16 cellular contexts compared by ENCODE assay signal in genomic region chr2:221999702-222000101, GRCh38.
DNase-seq lines count a peak whose midpoint lies in the region; ATAC-seq, FAIRE-seq and TF ChIP-seq lines count a peak whose summit lies in the region.
"Had no signal": no experiment of that assay in that cellular context is flagged by ENCODE, and none has a peak within 500 bp of the region (broad histone marks: within the 10 kb centered on the region; RNA-seq: fewer than 3 reads in every experiment).

No MANE protein-coding gene starts in this region.

- H3K14ac ChIP-seq in IMR-90 (replicated peaks; ENCODE audit: low read depth, low read length), result no peak overlapping the region

- dilution Hi-C loops in IMR-90 (cut with HindIII; ENCODE audit: low sequenced_read_pairs, unreplicated experiment), result no loop called here

- ATAC-seq in IMR-90 (ENCODE audit: low read depth) (peak; percentile 70), HG02623 (IDR thresholded peaks at IDR 0.05; ENCODE audit: unreplicated experiment) (no peak), GM21360 (IDR thresholded peaks at IDR 0.05; ENCODE audit: unreplicated experiment) (no peak), GM18502 (IDR thresholded peaks at IDR 0.05; ENCODE audit: poor library complexity, unreplicated experiment) (no peak)
- ATAC-seq: K562, upper lobe of right lung had no signal

- H4K20me1 ChIP-seq in IMR-90 (ENCODE audit: insufficient read depth, low read length) (peaks cover 5% of the 10 kb centered on the region; the same call in 1 of the 2 replicates), astrocyte (ENCODE audit: insufficient read depth, low read length) (no peaks in the 10 kb centered on the region)
- H4K20me1 ChIP-seq: BLaER1 had no signal

- no peak overlapping the region for H2BK120ac ChIP-seq in IMR-90 (ENCODE audit: low read depth, low read length)

- H3K79me1 ChIP-seq in IMR-90 (ENCODE audit: low read depth in 1 of 2, low read length in 2 of 2), result no peaks in the 10 kb centered on the region

- CTCF ChIA-PET in Calu3 (lab: Charles Lee), result interaction anchor here (0.6 kb wide), 1 partner anchor 55 kb away, joined by 3 read pairs; no protein-coding TSS in a partner anchor
- CTCF ChIA-PET in IMR-90 (lab: Yijun Ruan, JAX), result no interaction called here

- no peaks in the 10 kb centered on the region for H3K79me2 ChIP-seq in astrocyte (ENCODE audit: insufficient read depth, low read length)

- H3K36me3 ChIP-seq in IMR-90 (ENCODE audit: control insufficient read depth, insufficient read depth, low read length), result no peaks in the 10 kb centered on the region
- no peaks in the 10 kb centered on the region for H3K36me3 ChIP-seq in astrocyte (ENCODE audit: insufficient read depth, low read length)
- H3K36me3 ChIP-seq in left ventricle myocardium inferior, result no peaks in the 10 kb centered on the region
- H3K36me3 ChIP-seq: BLaER1, upper lobe of right lung had no signal

- TF ChIP-seq CTCF in Calu3 (IDR thresholded peaks at IDR 0.05; ENCODE audit: unreplicated experiment) (no peak), IMR-90 (conservative IDR thresholded peaks at IDR 0.05; ENCODE audit: low read depth, low read length) (no peak), astrocyte (IDR thresholded peaks at IDR 0.05; ENCODE audit: insufficient read depth, low read depth, low read length) (no peak), left ventricle myocardium inferior (IDR thresholded peaks at IDR 0.05; ENCODE audit: borderline replicate concordance) (no peak)

- no peak overlapping the region for H4K5ac ChIP-seq in IMR-90 (ENCODE audit: low read depth, low read length)

- no peak overlapping the region for H2BK5ac ChIP-seq in IMR-90 (ENCODE audit: low read depth, low read length, poor library complexity, severe bottlenecking)

- H3K4me3 Mint-ChIP-seq in Calu3 (ENCODE audit: low read depth, unreplicated experiment) (no peak overlapping the region), astrocyte (ENCODE audit: unreplicated experiment) (no peak overlapping the region)

- H3K27me3 ChIP-seq in IMR-90 (ENCODE audit: control insufficient read depth, insufficient read depth, low read length) (no peaks in the 10 kb centered on the region; the same call in 1 of the 2 replicates), astrocyte (ENCODE audit: insufficient read depth, low read length) (no peaks in the 10 kb centered on the region), left ventricle myocardium inferior (ENCODE audit: low read depth) (peaks cover 25% of the 10 kb centered on the region)
- H3K27me3 ChIP-seq: BLaER1, upper lobe of right lung had no signal

- H2AFZ ChIP-seq in IMR-90 (replicated peaks; ENCODE audit: low read length, poor library complexity) (peak overlapping the region; percentile 12), astrocyte (ENCODE audit: low read depth, low read length) (no peak overlapping the region)

- H2AK5ac ChIP-seq in IMR-90 (ENCODE audit: low read depth, low read length), result no peak overlapping the region

- FAIRE-seq in astrocyte (lab: Jason Lieb, UNC), result no peak
- FAIRE-seq: GM19239, islet of Langerhans, K562 had no signal

- peak overlapping the region; percentile 49; the same call in 1 of the 2 replicates for H3K4me2 ChIP-seq in IMR-90 (ENCODE audit: low read depth, low read length)
- H3K4me2 ChIP-seq in astrocyte (ENCODE audit: low read length), result peak overlapping the region; percentile 56
- H3K4me2 ChIP-seq: BLaER1 had no signal

- no CpG with 5 or more reads among the region's 6 CpGs for WGBS in IMR-90 (ENCODE audit: extremely low coverage in 2 of 2, insufficient read length in 1 of 2), 2 experiments

- H3K9me3 Mint-ChIP-seq in Calu3 (ENCODE audit: low read depth, unreplicated experiment), result peaks cover 2% of the 10 kb centered on the region
- no peaks in the 10 kb centered on the region for H3K9me3 Mint-ChIP-seq in astrocyte (ENCODE audit: unreplicated experiment)

- TF ChIP-seq POLR2A in IMR-90 (IDR thresholded peaks at IDR 0.05; ENCODE audit: low read depth, low read length), result no peak

- no peak overlapping the region for H2AK9ac ChIP-seq in IMR-90 (replicated peaks; ENCODE audit: low read depth, low read length, poor library complexity)

- no peak overlapping the region for H2BK20ac ChIP-seq in IMR-90 (ENCODE audit: low read depth, low read length)

- H3K4me3 ChIP-seq in IMR-90 (ENCODE audit: insufficient read depth, low read depth, low read length), result no peak overlapping the region
- H3K4me3 ChIP-seq in astrocyte (ENCODE audit: insufficient read depth, low read depth, low read length), result no peak overlapping the region
- H3K4me3 ChIP-seq in left ventricle myocardium inferior, result no peak overlapping the region
- H3K4me3 ChIP-seq: BLaER1, K562, upper lobe of right lung had no signal

- H3K36me3 Mint-ChIP-seq in Calu3 (ENCODE audit: insufficient read depth, unreplicated experiment) (no peaks in the 10 kb centered on the region), astrocyte (ENCODE audit: low read depth, unreplicated experiment) (no peaks in the 10 kb centered on the region)

- H3K27ac Mint-ChIP-seq in Calu3 (ENCODE audit: unreplicated experiment) (no peak overlapping the region), astrocyte (ENCODE audit: unreplicated experiment) (no peak overlapping the region)

- no peak overlapping the region for H4K91ac ChIP-seq in IMR-90 (ENCODE audit: insufficient read depth, low read depth, low read length)

- intact Hi-C loops in Calu3 (cut with micrococcal nuclease; ENCODE audit: unreplicated experiment), result no loop called here
- intact Hi-C loops in IMR-90 (cut with micrococcal nuclease), result no loop called here
- intact Hi-C loops in left ventricle myocardium inferior (cut with micrococcal nuclease), result no loop called here

- no peak overlapping the region for H2BK15ac ChIP-seq in IMR-90 (ENCODE audit: low read depth, low read length)

- peaks cover 3% of the 10 kb centered on the region for H3K4me1 ChIP-seq in IMR-90 (ENCODE audit: control insufficient read depth, insufficient read depth, low read length)
- peaks cover 20% of the 10 kb centered on the region for H3K4me1 ChIP-seq in astrocyte (ENCODE audit: insufficient read depth, low read length)
- H3K4me1 ChIP-seq in left ventricle myocardium inferior, result no peaks in the 10 kb centered on the region
- H3K4me1 ChIP-seq: BLaER1, upper lobe of right lung had no signal

- peak; percentile 5 for DNase-seq in Calu3
- peak; percentile 91 for DNase-seq in IMR-90
- DNase-seq in astrocyte (ENCODE audit: low read depth), result peak; percentile 98
- peak; percentile 30 for DNase-seq in kidney glomerular epithelial cell (lab: John Stamatoyannopoulos, UW)
- DNase-seq in left ventricle myocardium inferior, result no peak
- DNase-seq: activated CD4-positive, alpha-beta T cell treated with anti-CD3 and anti-CD28 coated beads, Interleukin-2, amount 50 U/mL, for 4 hours; aorta; NCI-H526 treated with DMSO at 0.1 percent for 48 hours; upper lobe of right lung had no signal

- no peak overlapping the region for H3K4ac ChIP-seq in IMR-90 (ENCODE audit: low read depth, low read length)

- H3K9me1 ChIP-seq in IMR-90 (ENCODE audit: insufficient read depth, low read length), result peaks cover 8% of the 10 kb centered on the region; the same call in 1 of the 2 replicates

- H4K8ac ChIP-seq in IMR-90 (ENCODE audit: low read depth in 2 of 2, low read length in 2 of 2), result no peak overlapping the region

- H3K4me1 Mint-ChIP-seq in Calu3 (ENCODE audit: low read depth, unreplicated experiment) (peaks cover 18% of the 10 kb centered on the region), astrocyte (ENCODE audit: low read depth, unreplicated experiment) (peaks cover 18% of the 10 kb centered on the region)

- BruUV-seq in Calu3 (replicated peaks; lab: Mats Ljungman, UMichigan) (no TSS peak), IMR-90 (replicated peaks; lab: Mats Ljungman, UMichigan) (no TSS peak)

- TF ChIP-seq RAD21 in IMR-90 (IDR thresholded peaks at IDR 0.05; ENCODE audit: low read length), result no peak

- in situ Hi-C loops in IMR-90 (cut with MboI; ENCODE audit: low sequenced_read_pairs), result no loop called here

- H3K27ac ChIP-seq in IMR-90 (ENCODE audit: insufficient read depth, low read length), result no peak overlapping the region
- H3K27ac ChIP-seq in astrocyte (ENCODE audit: low read depth, low read length), result peak overlapping the region; percentile 56
- H3K27ac ChIP-seq in left ventricle myocardium inferior (replicated peaks), result no peak overlapping the region
- H3K27ac ChIP-seq: BLaER1, upper lobe of right lung had no signal

- H3K27me3 Mint-ChIP-seq in Calu3 (ENCODE audit: unreplicated experiment) (peaks cover 16% of the 10 kb centered on the region), astrocyte (ENCODE audit: low read depth, unreplicated experiment) (no peaks in the 10 kb centered on the region)

- no peak overlapping the region for H3K9ac ChIP-seq in IMR-90 (ENCODE audit: low read depth, low read length)
- H3K9ac ChIP-seq in astrocyte (ENCODE audit: low read length), result no peak overlapping the region
- H3K9ac ChIP-seq: BLaER1 had no signal

- H3K23ac ChIP-seq in IMR-90 (ENCODE audit: low read depth, low read length), result no peak overlapping the region

- H3K9me3 ChIP-seq in IMR-90 (ENCODE audit: control insufficient read depth, insufficient read depth, low read length) (no peaks in the 10 kb centered on the region), astrocyte (ENCODE audit: insufficient read depth, low read depth, low read length) (no peaks in the 10 kb centered on the region), left ventricle myocardium inferior (replicated peaks) (no peaks in the 10 kb centered on the region)
- H3K9me3 ChIP-seq: BLaER1, upper lobe of right lung had no signal

- POLR2A ChIA-PET in IMR-90 (lab: Charles Lee; ENCODE audit: unreplicated experiment), result no interaction called here

- no peak overlapping the region for H3K18ac ChIP-seq in IMR-90 (ENCODE audit: low read depth, low read length)

- H3K56ac ChIP-seq in IMR-90 (ENCODE audit: extremely low read depth, insufficient read depth, low read length), result no peak overlapping the region

TF ChIP-seq in IMR-90, 13 proteins besides CTCF, POLR2A, EP300 and RAD21:
- TF ChIP-seq FOS (IDR thresholded peaks at IDR 0.05; ENCODE audit: low read depth, low read length) (0 out of 2 replicates have a peak, but pooled peaks have one; percentile 11), USF2 (IDR thresholded peaks at IDR 0.05; ENCODE audit: low read depth, low read length) (no peak), BHLHE40 (IDR thresholded peaks at IDR 0.05; ENCODE audit: low read depth, low read length) (0 out of 2 replicates have a peak, but pooled peaks have one; percentile 6)
